1 cellular context compared by ENCODE assay signal in genomic region chr9:136429683-136430590, GRCh38.
TF ChIP-seq lines count a peak whose summit lies in the region.

No MANE protein-coding gene starts in this region.

TF ChIP-seq in WTC11, 78 proteins besides CTCF, POLR2A, EP300 and RAD21 (continued from another document):
- TF ChIP-seq NFYB (CRISPR knock-in tag; conservative IDR thresholded peaks at IDR 0.05; ENCODE audit: low read depth) (no peak), SMAD4 (CRISPR knock-in tag; IDR thresholded peaks at IDR 0.05) (no peak), GRHL2 (CRISPR knock-in tag; IDR thresholded peaks at IDR 0.05; ENCODE audit: insufficient replicate concordance, severe bottlenecking) (no peak), ZNF232 (CRISPR knock-in tag; IDR thresholded peaks at IDR 0.05) (no peak), USF2 (CRISPR knock-in tag; IDR thresholded peaks at IDR 0.05) (no peak), TEAD1 (CRISPR knock-in tag; IDR thresholded peaks at IDR 0.05) (no peak), RORB (CRISPR knock-in tag; IDR thresholded peaks at IDR 0.05) (no peak), PRRX2 (CRISPR knock-in tag; IDR thresholded peaks at IDR 0.05) (no peak), SMAD3 (CRISPR knock-in tag; IDR thresholded peaks at IDR 0.05; ENCODE audit: borderline replicate concordance) (no peak)
- TF ChIP-seq, protein P1, sequence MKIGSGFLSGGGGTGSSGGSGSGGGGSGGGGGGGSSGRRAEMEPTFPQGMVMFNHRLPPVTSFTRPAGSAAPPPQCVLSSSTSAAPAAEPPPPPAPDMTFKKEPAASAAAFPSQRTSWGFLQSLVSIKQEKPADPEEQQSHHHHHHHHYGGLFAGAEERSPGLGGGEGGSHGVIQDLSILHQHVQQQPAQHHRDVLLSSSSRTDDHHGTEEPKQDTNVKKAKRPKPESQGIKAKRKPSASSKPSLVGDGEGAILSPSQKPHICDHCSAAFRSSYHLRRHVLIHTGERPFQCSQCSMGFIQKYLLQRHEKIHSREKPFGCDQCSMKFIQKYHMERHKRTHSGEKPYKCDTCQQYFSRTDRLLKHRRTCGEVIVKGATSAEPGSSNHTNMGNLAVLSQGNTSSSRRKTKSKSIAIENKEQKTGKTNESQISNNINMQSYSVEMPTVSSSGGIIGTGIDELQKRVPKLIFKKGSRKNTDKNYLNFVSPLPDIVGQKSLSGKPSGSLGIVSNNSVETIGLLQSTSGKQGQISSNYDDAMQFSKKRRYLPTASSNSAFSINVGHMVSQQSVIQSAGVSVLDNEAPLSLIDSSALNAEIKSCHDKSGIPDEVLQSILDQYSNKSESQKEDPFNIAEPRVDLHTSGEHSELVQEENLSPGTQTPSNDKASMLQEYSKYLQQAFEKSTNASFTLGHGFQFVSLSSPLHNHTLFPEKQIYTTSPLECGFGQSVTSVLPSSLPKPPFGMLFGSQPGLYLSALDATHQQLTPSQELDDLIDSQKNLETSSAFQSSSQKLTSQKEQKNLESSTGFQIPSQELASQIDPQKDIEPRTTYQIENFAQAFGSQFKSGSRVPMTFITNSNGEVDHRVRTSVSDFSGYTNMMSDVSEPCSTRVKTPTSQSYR (CRISPR knock-in tag; IDR thresholded peaks at IDR 0.05) = no peak
- TF ChIP-seq, protein P2, sequence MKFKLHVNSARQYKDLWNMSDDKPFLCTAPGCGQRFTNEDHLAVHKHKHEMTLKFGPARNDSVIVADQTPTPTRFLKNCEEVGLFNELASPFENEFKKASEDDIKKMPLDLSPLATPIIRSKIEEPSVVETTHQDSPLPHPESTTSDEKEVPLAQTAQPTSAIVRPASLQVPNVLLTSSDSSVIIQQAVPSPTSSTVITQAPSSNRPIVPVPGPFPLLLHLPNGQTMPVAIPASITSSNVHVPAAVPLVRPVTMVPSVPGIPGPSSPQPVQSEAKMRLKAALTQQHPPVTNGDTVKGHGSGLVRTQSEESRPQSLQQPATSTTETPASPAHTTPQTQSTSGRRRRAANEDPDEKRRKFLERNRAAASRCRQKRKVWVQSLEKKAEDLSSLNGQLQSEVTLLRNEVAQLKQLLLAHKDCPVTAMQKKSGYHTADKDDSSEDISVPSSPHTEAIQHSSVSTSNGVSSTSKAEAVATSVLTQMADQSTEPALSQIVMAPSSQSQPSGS (CRISPR knock-in tag; IDR thresholded peaks at IDR 0.05; ENCODE audit: borderline replicate concordance, low read depth) = no peak
- TF ChIP-seq, protein P3, sequence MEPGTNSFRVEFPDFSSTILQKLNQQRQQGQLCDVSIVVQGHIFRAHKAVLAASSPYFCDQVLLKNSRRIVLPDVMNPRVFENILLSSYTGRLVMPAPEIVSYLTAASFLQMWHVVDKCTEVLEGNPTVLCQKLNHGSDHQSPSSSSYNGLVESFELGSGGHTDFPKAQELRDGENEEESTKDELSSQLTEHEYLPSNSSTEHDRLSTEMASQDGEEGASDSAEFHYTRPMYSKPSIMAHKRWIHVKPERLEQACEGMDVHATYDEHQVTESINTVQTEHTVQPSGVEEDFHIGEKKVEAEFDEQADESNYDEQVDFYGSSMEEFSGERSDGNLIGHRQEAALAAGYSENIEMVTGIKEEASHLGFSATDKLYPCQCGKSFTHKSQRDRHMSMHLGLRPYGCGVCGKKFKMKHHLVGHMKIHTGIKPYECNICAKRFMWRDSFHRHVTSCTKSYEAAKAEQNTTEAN (CRISPR knock-in tag; IDR thresholded peaks at IDR 0.05) = no peak
